Comparison of ENCODE assay signal across 8 cellular contexts in the genomic region with DNA sequence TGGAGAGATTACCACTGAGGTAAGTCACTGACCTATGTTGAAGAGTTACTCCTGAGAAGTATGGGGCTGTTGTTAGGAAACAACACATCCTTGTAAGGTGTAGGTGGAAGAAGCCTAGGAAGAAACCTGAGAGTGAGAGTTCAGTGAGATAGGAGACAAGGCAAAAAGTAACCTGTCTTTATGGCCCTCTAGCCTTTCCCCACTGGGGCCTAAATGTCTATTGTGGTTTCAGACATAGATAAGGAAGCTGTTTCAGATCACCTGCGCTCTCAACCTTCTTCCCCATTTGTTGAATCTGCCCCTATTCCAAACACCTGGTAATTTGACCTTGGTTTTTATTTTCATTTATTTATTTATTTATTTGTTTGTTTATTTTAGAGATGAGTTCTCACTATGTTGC.
"Had no signal": no experiment of that assay in that cellular context is flagged by ENCODE, and none has a peak within 500 bp of the region (broad histone marks: within the 10 kb centered on the region; RNA-seq: fewer than 3 reads in every experiment).

No MANE protein-coding gene starts in this region.

- H3K4me3 Mint-ChIP-seq: IgD-negative memory B cell had no signal

- ATAC-seq: HepG2, K562 had no signal

- H3K4me3 ChIP-seq: K562 had no signal

- FAIRE-seq: HepG2, HTR-8/SVneo, K562 had no signal

- H3K27me3 Mint-ChIP-seq: IgD-negative memory B cell had no signal

- H3K27ac ChIP-seq: HL-60 had no signal

- H3K4me1 Mint-ChIP-seq: IgD-negative memory B cell had no signal

- H3K27ac Mint-ChIP-seq: IgD-negative memory B cell had no signal

- DNase-seq: IMR-90, KBM-7, KG1 had no signal
